15 cellular contexts compared by ENCODE assay signal in the genomic region with DNA sequence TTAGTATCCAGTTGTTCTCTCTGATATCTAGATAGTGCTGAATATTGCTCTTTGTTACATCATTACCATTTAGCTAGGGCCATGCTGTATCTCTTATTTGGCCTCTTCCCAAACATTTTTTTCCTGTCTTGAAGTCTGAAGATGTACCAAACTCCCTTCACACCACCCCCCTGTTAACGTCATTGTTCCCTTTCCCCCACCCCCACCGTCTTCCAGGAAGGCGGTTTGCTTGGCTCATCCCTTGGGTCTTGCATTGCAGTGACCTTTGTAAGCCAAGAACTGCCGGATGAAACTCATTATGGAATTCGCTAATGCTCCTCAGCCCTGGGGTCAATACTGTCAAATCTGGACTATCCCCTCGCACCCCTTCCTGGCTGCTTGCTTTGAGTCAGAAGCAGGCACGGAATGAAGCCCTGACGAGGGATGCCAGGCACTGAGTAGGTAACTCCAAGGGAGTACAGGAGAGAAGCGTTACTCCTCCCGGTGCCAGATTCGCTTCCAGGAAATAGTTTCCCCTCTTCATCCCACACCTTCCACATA.
A peak's percentile ranks its signal among the peaks of the same experiment; 100 is the strongest.
DNase-seq lines count a peak whose midpoint lies in the region; ATAC-seq and TF ChIP-seq lines count a peak whose summit lies in the region.
"Had no signal": no experiment of that assay in that cellular context is flagged by ENCODE, and none has a peak within 500 bp of the region (broad histone marks: within the 10 kb centered on the region; RNA-seq: fewer than 3 reads in every experiment).

No MANE protein-coding gene starts in this region.

- DNase-seq in adrenal gland (peak in 6 of 7 donors; percentile 42 to 74 (median 54)), type B pancreatic cell (ENCODE audit: extremely low spot score, unreplicated experiment) (no peak), anterior cingulate cortex (lab: John Stamatoyannopoulos, UW) (no peak)
- DNase-seq: activated CD4-positive, alpha-beta T cell treated with anti-CD3 and anti-CD28 coated beads, Interleukin-2, amount 10 ng/mL, durations not matched to agents 7 days and 5 days; activated T-cell treated with anti-CD3 and anti-CD28 coated beads, Interleukin-2, amount 50 U/mL, for 24 hours; lower lobe of right lung; NCI-H1048; NK-92 treated with Interleukin-12 subunit alpha and Interleukin-12 subunit beta, amount 100 ng/mL, for 24 hours had no signal

- H3K27me3 Mint-ChIP-seq in type B pancreatic cell = no peaks in the 10 kb centered on the region
- H3K27me3 Mint-ChIP-seq: activated CD4-positive, alpha-beta T cell treated with anti-CD3 and anti-CD28 coated beads, Interleukin-2, amount 10 ng/mL, durations not matched to agents 7 days and 5 days; activated T-cell treated with anti-CD3 and anti-CD28 coated beads, Interleukin-2, amount 50 U/mL, for 24 hours had no signal

- ATAC-seq in gastroesophageal sphincter (peak; percentile 60), HG02970 (IDR thresholded peaks at IDR 0.05; ENCODE audit: low FRiP score, unreplicated experiment) (no peak), HG03108 (IDR thresholded peaks at IDR 0.05; ENCODE audit: unreplicated experiment) (no peak)
- ATAC-seq: lower lobe of right lung; stimulated activated memory B cell treated with anti-CD40 and anti-IgM and Interleukin-4, amounts not matched to agents 10 μg/mL and 1 μg/mL and 100 μg/mL, for 72 hours had no signal

- H3K36me3 ChIP-seq in adrenal gland (replicated peaks in 1 of 2) (no peaks in the 10 kb centered on the region), gastroesophageal sphincter (no peaks in the 10 kb centered on the region), muscle layer of duodenum (ENCODE audit: control insufficient read depth in 1 of 2, insufficient read depth in 2 of 2, low read length in 2 of 2) (peaks cover 0 to 3% of the 10 kb centered on the region in 2 donors)
- H3K36me3 ChIP-seq: BLaER1, lower lobe of right lung had no signal

- TF ChIP-seq EP300 in gastroesophageal sphincter (IDR thresholded peaks at IDR 0.05) = no peak

- peaks cover 5 to 45% of the 10 kb centered on the region in 2 donors for H3K4me1 ChIP-seq in adrenal gland (replicated peaks in 1 of 2)
- peaks cover 3 to 89% (median 18%) of the 10 kb centered on the region in 3 donors for H3K4me1 ChIP-seq in gastroesophageal sphincter
- peaks cover 18 to 27% of the 10 kb centered on the region in 2 donors for H3K4me1 ChIP-seq in muscle layer of duodenum (ENCODE audit: control insufficient read depth in 1 of 2, insufficient read depth in 2 of 2, low read length in 2 of 2)
- H3K4me1 ChIP-seq: BLaER1 had no signal

- peak overlapping the region in 3 of 5 donors; percentile 15 to 83 (median 52) for H3K27ac ChIP-seq in adrenal gland
- peak overlapping the region in 3 of 4 donors; percentile 33 to 60 (median 58) for H3K27ac ChIP-seq in gastroesophageal sphincter
- peak overlapping the region; percentile 68 for H3K27ac ChIP-seq in muscle layer of duodenum (ENCODE audit: low read length)
- H3K27ac ChIP-seq: BLaER1, lower lobe of right lung had no signal

- H3K36me3 Mint-ChIP-seq in type B pancreatic cell = peaks cover 10% of the 10 kb centered on the region
- H3K36me3 Mint-ChIP-seq: stimulated activated memory B cell treated with anti-CD40 and anti-IgM and Interleukin-4, amounts not matched to agents 10 μg/mL and 1 μg/mL and 100 μg/mL, for 72 hours had no signal

- peaks cover 78% of the 10 kb centered on the region for H3K4me1 Mint-ChIP-seq in type B pancreatic cell (ENCODE audit: unreplicated experiment)
- H3K4me1 Mint-ChIP-seq: activated CD4-positive, alpha-beta T cell treated with anti-CD3 and anti-CD28 coated beads, Interleukin-2, amount 10 ng/mL, durations not matched to agents 7 days and 5 days; stimulated activated memory B cell treated with anti-CD40 and anti-IgM and Interleukin-4, amounts not matched to agents 10 μg/mL and 1 μg/mL and 100 μg/mL, for 72 hours had no signal

- TF ChIP-seq POLR2A in adrenal gland (IDR thresholded peaks at IDR 0.05) = no peak
- TF ChIP-seq POLR2A in gastroesophageal sphincter (IDR thresholded peaks at IDR 0.05) = no peak

- H3K27me3 ChIP-seq in adrenal gland (no peaks in the 10 kb centered on the region), gastroesophageal sphincter (no peaks in the 10 kb centered on the region), muscle layer of duodenum (ENCODE audit: low read depth, low read length) (no peaks in the 10 kb centered on the region)
- H3K27me3 ChIP-seq: BLaER1 had no signal

- H3K4me3 ChIP-seq in adrenal gland (no peak overlapping the region), gastroesophageal sphincter (no peak overlapping the region), muscle layer of duodenum (ENCODE audit: low read depth in 1 of 2, low read length in 2 of 2) (no peak overlapping the region)
- H3K4me3 ChIP-seq: BLaER1, lower lobe of right lung, skin epidermis had no signal

- peak overlapping the region; percentile 53 for H3K4me3 Mint-ChIP-seq in type B pancreatic cell
- H3K4me3 Mint-ChIP-seq: activated CD4-positive, alpha-beta T cell treated with anti-CD3 and anti-CD28 coated beads, Interleukin-2, amount 10 ng/mL, durations not matched to agents 7 days and 5 days; activated T-cell treated with anti-CD3 and anti-CD28 coated beads, Interleukin-2, amount 50 U/mL, for 24 hours; stimulated activated memory B cell treated with anti-CD40 and anti-IgM and Interleukin-4, amounts not matched to agents 10 μg/mL and 1 μg/mL and 100 μg/mL, for 72 hours had no signal

- TF ChIP-seq CTCF in adrenal gland (IDR thresholded peaks at IDR 0.05) (no peak), gastroesophageal sphincter (IDR thresholded peaks at IDR 0.05) (no peak), type B pancreatic cell (conservative IDR thresholded peaks at IDR 0.05) (no peak)

- intact Hi-C loops in adrenal gland (cut with DNase I) = loop anchor here in 1 of 2 donors (10.0 kb wide), 1 partner anchor 387 kb away; no protein-coding TSS in a partner anchor

- 71 to 81% (median 77%) methylated on average over 11 of the region's 11 CpGs for WGBS in adrenal gland, 4 donors
- 62 to 71% methylated on average over 4 to 7 of the region's 11 CpGs for WGBS in gastroesophageal sphincter (ENCODE audit: low coverage in 1 of 2), 2 donors

- H3K27ac Mint-ChIP-seq in type B pancreatic cell = no peak overlapping the region
- H3K27ac Mint-ChIP-seq: activated CD4-positive, alpha-beta T cell treated with anti-CD3 and anti-CD28 coated beads, Interleukin-2, amount 10 ng/mL, durations not matched to agents 7 days and 5 days; activated T-cell treated with anti-CD3 and anti-CD28 coated beads, Interleukin-2, amount 50 U/mL, for 24 hours; stimulated activated memory B cell treated with anti-CD40 and anti-IgM and Interleukin-4, amounts not matched to agents 10 μg/mL and 1 μg/mL and 100 μg/mL, for 72 hours had no signal

- H3K9me3 Mint-ChIP-seq in type B pancreatic cell = peaks cover 6% of the 10 kb centered on the region
- H3K9me3 Mint-ChIP-seq: activated CD4-positive, alpha-beta T cell treated with anti-CD3 and anti-CD28 coated beads, Interleukin-2, amount 10 ng/mL, durations not matched to agents 7 days and 5 days; activated T-cell treated with anti-CD3 and anti-CD28 coated beads, Interleukin-2, amount 50 U/mL, for 24 hours; stimulated activated memory B cell treated with anti-CD40 and anti-IgM and Interleukin-4, amounts not matched to agents 10 μg/mL and 1 μg/mL and 100 μg/mL, for 72 hours had no signal

- H3K9me3 ChIP-seq in adrenal gland (replicated peaks in 1 of 3) (no peaks in the 10 kb centered on the region), gastroesophageal sphincter (no peaks in the 10 kb centered on the region), muscle layer of duodenum (ENCODE audit: control insufficient read depth in 1 of 2, low read length in 2 of 2) (no peaks in the 10 kb centered on the region)
- H3K9me3 ChIP-seq: BLaER1, lower lobe of right lung had no signal

Comparison
In these comparisons a context has a peak if more than half of its experiments do, and no peak if none do; other contexts are left out.
1. DNase-seq: peak in adrenal gland (6 of 7); none in type B pancreatic cell (single experiment) and anterior cingulate cortex (0 of 58).
2. Peak in every context shown above with its lines, with median percentiles within 50 percentile points of each other: H3K27ac ChIP-seq.